Comparison of ENCODE assay signal across 1 cellular context in the genomic region with DNA sequence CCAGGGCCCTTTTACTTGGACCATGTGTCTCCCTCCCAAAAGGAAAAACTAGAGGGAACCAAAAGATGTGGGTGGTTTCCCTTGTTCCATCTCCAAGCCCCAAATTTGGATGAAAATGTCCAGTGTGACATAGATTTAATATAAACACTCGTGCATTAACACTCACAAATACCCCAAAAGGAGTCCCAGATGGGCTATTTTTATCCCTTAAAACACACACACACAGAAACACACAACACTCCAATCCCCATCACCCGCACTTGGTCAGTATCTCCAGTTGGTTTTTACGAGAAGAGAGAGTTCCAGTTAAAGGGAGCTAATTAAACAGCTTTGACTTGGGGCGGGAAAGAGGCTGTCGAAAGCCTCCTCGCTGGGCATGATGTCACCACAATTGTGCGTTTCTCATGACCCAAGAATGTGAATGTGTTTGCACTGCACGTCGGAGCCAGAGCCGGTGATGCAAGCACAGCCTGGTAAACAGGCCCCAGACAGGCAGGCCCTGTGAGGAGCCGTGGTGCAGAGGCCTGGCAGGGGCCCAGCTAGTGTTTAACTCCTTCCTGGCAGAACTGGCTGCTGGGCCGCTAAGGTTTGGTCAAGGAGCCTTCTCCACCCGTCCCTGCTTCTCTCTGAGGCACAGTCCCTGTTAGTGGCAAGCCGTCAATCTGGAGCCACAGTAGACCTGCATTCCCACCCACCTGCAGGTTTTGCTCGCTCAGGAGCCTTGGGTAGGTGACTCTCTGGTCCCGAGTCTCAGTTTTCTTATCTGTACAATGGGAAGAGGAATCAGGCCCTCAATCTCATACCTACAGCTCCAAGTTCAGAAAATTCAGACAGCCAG.
TF ChIP-seq lines count a peak whose summit lies in the region.

No MANE protein-coding gene starts in this region.

TF ChIP-seq in HEK293, 187 proteins besides CTCF, POLR2A, EP300 and RAD21 (continued from another document and continues in another):
- no peak for TF ChIP-seq ZNF555 (tag by site-specific recombination; conservative IDR thresholded peaks at IDR 0.05)
- peak; percentile 95 for TF ChIP-seq ZNF660 (tag by site-specific recombination; IDR thresholded peaks at IDR 0.05)
- TF ChIP-seq SP7 (tag by site-specific recombination; IDR thresholded peaks at IDR 0.05) = peak; percentile 98
- no peak for TF ChIP-seq ZNF214 (tag by site-specific recombination; IDR thresholded peaks at IDR 0.05; ENCODE audit: borderline replicate concordance)
- TF ChIP-seq ZSCAN23 (tag by site-specific recombination; IDR thresholded peaks at IDR 0.05) = peak; percentile 93
- TF ChIP-seq OSR2 (tag by site-specific recombination; IDR thresholded peaks at IDR 0.05) = peak; percentile 57; the same call in 1 of the 2 replicates
- TF ChIP-seq, protein P1, sequence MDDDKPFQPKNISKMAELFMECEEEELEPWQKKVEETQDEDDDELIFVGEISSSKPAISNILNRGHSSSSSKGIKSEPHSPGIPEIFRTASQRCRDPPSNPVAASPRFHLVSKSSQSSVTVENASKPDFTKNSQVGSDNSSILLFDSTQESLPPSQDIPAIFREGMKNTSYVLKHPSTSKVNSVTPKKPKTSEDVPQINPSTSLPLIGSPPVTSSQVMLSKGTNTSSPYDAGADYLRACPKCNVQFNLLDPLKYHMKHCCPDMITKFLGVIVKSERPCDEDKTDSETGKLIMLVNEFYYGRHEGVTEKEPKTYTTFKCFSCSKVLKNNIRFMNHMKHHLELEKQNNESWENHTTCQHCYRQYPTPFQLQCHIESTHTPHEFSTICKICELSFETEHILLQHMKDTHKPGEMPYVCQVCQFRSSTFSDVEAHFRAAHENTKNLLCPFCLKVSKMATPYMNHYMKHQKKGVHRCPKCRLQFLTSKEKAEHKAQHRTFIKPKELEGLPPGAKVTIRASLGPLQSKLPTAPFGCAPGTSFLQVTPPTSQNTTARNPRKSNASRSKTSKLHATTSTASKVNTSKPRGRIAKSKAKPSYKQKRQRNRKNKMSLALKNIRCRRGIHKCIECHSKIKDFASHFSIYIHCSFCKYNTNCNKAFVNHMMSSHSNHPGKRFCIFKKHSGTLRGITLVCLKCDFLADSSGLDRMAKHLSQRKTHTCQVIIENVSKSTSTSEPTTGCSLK (tag by site-specific recombination; IDR thresholded peaks at IDR 0.05) = no peak
- TF ChIP-seq ZNF626 (tag by site-specific recombination; IDR thresholded peaks at IDR 0.05) = peak; percentile 49; the same call in 1 of the 2 replicates
- TF ChIP-seq ZBTB7A (tag by site-specific recombination; IDR thresholded peaks at IDR 0.05; ENCODE audit: low read depth) = no peak
- TF ChIP-seq ZNF830 (tag by site-specific recombination; IDR thresholded peaks at IDR 0.05; ENCODE audit: low read depth) = no peak
- no peak for TF ChIP-seq ZNF26 (tag by site-specific recombination; IDR thresholded peaks at IDR 0.05)
- peak; percentile 86 for TF ChIP-seq ZNF366 (tag by site-specific recombination; conservative IDR thresholded peaks at IDR 0.05)
- peak; percentile 90 for TF ChIP-seq ZNF398 (tag by site-specific recombination; IDR thresholded peaks at IDR 0.05)
- TF ChIP-seq ZNF596 (tag by site-specific recombination; IDR thresholded peaks at IDR 0.05) = peak; percentile 26; the same call in 1 of the 2 replicates
- peak; percentile 85 for TF ChIP-seq ZBTB44 (tag by site-specific recombination; IDR thresholded peaks at IDR 0.05)
- TF ChIP-seq TSHZ1 (tag by site-specific recombination; IDR thresholded peaks at IDR 0.05; ENCODE audit: borderline replicate concordance) = peak; percentile 94
- TF ChIP-seq ZSCAN16 (tag by site-specific recombination; IDR thresholded peaks at IDR 0.05) = no peak
- TF ChIP-seq, protein P2, sequence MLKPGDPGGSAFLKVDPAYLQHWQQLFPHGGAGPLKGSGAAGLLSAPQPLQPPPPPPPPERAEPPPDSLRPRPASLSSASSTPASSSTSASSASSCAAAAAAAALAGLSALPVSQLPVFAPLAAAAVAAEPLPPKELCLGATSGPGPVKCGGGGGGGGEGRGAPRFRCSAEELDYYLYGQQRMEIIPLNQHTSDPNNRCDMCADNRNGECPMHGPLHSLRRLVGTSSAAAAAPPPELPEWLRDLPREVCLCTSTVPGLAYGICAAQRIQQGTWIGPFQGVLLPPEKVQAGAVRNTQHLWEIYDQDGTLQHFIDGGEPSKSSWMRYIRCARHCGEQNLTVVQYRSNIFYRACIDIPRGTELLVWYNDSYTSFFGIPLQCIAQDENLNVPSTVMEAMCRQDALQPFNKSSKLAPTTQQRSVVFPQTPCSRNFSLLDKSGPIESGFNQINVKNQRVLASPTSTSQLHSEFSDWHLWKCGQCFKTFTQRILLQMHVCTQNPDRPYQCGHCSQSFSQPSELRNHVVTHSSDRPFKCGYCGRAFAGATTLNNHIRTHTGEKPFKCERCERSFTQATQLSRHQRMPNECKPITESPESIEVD (tag by site-specific recombination; IDR thresholded peaks at IDR 0.05) = peak; percentile 56
- TF ChIP-seq ZNF837 (tag by site-specific recombination; IDR thresholded peaks at IDR 0.05) = no peak
- TF ChIP-seq KLF8 (tag by site-specific recombination; IDR thresholded peaks at IDR 0.05) = peak; percentile 80
- no peak for TF ChIP-seq KLF9 (tag by site-specific recombination; IDR thresholded peaks at IDR 0.05; ENCODE audit: low read depth)
- no peak for TF ChIP-seq ZNF658 (tag by site-specific recombination; IDR thresholded peaks at IDR 0.05)
- peak; percentile 57 for TF ChIP-seq SETDB1 (IDR thresholded peaks at IDR 0.05; ENCODE audit: insufficient read length, low read length)
- TF ChIP-seq ZNF23 (tag by site-specific recombination; IDR thresholded peaks at IDR 0.05; ENCODE audit: borderline replicate concordance) = no peak
- no peak; the same call in 1 of the 2 replicates for TF ChIP-seq ZNF501 (tag by site-specific recombination; IDR thresholded peaks at IDR 0.05)
- TF ChIP-seq GLIS1 (tag by site-specific recombination; IDR thresholded peaks at IDR 0.05) = peak; percentile 75
- peak; percentile 85 for TF ChIP-seq KLF10 (tag by site-specific recombination; IDR thresholded peaks at IDR 0.05)
- no peak for TF ChIP-seq ZNF707 (tag by site-specific recombination; IDR thresholded peaks at IDR 0.05)
- TF ChIP-seq GLI2 (tag by site-specific recombination; IDR thresholded peaks at IDR 0.05; ENCODE audit: borderline replicate concordance, low read depth) = no peak
- no peak for TF ChIP-seq ZNF155 (tag by site-specific recombination; IDR thresholded peaks at IDR 0.05)
- TF ChIP-seq, protein P3, sequence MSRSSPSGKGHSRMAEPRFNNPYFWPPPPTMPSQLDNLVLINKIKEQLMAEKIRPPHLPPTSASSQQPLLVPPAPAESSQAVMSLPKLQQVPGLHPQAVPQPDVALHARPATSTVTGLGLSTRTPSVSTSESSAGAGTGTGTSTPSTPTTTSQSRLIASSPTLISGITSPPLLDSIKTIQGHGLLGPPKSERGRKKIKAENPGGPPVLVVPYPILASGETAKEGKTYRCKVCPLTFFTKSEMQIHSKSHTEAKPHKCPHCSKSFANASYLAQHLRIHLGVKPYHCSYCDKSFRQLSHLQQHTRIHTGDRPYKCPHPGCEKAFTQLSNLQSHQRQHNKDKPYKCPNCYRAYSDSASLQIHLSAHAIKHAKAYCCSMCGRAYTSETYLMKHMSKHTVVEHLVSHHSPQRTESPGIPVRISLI (tag by site-specific recombination; IDR thresholded peaks at IDR 0.05) = no peak
- peak; percentile 94 for TF ChIP-seq ZBTB1 (tag by site-specific recombination; IDR thresholded peaks at IDR 0.05)
- no peak for TF ChIP-seq ZNF48 (tag by site-specific recombination; IDR thresholded peaks at IDR 0.05)
- no peak for TF ChIP-seq ZNF571 (tag by site-specific recombination; IDR thresholded peaks at IDR 0.05)
- TF ChIP-seq ZBTB48 (tag by site-specific recombination; IDR thresholded peaks at IDR 0.05) = 0 out of 2 replicates have a peak, but pooled peaks have one; percentile 28
- no peak for TF ChIP-seq ZNF114 (tag by site-specific recombination; IDR thresholded peaks at IDR 0.05)
- peak; percentile 6; the same call in 1 of the 2 replicates for TF ChIP-seq ZNF664 (tag by site-specific recombination; IDR thresholded peaks at IDR 0.05)
- TF ChIP-seq ZNF341 (tag by site-specific recombination; IDR thresholded peaks at IDR 0.05; ENCODE audit: low read depth) = peak; percentile 48
- TF ChIP-seq ZNF404 (tag by site-specific recombination; IDR thresholded peaks at IDR 0.05) = no peak
- TF ChIP-seq ZFP37 (tag by site-specific recombination; IDR thresholded peaks at IDR 0.05) = 0 out of 2 replicates have a peak, but pooled peaks have one; percentile 30
- TF ChIP-seq ZNF112 (tag by site-specific recombination; IDR thresholded peaks at IDR 0.05) = no peak
- TF ChIP-seq, protein P4, sequence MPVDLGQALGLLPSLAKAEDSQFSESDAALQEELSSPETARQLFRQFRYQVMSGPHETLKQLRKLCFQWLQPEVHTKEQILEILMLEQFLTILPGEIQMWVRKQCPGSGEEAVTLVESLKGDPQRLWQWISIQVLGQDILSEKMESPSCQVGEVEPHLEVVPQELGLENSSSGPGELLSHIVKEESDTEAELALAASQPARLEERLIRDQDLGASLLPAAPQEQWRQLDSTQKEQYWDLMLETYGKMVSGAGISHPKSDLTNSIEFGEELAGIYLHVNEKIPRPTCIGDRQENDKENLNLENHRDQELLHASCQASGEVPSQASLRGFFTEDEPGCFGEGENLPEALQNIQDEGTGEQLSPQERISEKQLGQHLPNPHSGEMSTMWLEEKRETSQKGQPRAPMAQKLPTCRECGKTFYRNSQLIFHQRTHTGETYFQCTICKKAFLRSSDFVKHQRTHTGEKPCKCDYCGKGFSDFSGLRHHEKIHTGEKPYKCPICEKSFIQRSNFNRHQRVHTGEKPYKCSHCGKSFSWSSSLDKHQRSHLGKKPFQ (tag by site-specific recombination; IDR thresholded peaks at IDR 0.05) = no peak
- TF ChIP-seq ZNF544 (tag by site-specific recombination; IDR thresholded peaks at IDR 0.05) = no peak
- TF ChIP-seq ZNF514 (tag by site-specific recombination; IDR thresholded peaks at IDR 0.05) = no peak
- peak; percentile 18 for TF ChIP-seq ZBTB26 (tag by site-specific recombination; optimal IDR thresholded peaks at IDR 0.05)
- TF ChIP-seq YY1 (tag by site-specific recombination; IDR thresholded peaks at IDR 0.05) = no peak
